26 cellular contexts compared by ENCODE assay signal in the genomic region with DNA sequence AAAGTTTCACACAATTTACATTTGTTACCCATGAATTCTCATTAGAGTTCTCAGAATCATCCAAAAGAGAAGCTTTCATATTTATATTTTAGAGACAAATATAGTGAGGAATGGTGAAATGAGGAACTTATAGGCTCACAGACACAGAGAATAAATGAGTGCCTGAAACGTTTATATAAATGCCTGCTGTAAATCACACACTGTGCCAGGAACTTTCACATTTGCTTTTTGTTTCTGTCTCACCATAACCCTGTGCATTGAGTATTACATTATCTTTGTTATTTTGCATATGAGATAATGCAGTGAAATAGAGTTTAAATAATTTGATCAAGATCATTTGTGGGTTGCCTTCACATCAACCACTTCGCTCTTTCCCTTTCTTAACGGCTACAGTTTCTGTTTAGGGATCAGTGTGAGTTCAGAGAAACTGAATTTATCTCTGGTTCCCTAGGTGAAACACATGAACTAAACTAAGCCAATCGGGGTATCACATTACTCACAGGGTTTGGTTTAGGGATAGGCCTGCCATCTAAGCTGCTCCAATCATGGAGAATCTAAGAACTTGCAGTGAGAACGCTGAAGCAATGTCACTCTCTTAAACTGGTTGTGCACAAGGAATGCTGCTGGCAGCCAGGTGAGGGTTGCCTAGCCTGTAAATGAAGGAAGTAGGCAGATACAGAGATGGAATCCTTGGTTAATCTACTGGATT.
DNase-seq lines count a peak whose midpoint lies in the region; ATAC-seq and TF ChIP-seq lines count a peak whose summit lies in the region.
"Had no signal": no experiment of that assay in that cellular context is flagged by ENCODE, and none has a peak within 500 bp of the region (broad histone marks: within the 10 kb centered on the region; RNA-seq: fewer than 3 reads in every experiment).

No MANE protein-coding gene starts in this region.

- DNase-seq in mammary epithelial cell = peak; percentile 0
- no peak for DNase-seq in breast epithelium (ENCODE audit: low spot score in 2 of 2)
- peak; percentile 20 for DNase-seq in epithelial cell of prostate (ENCODE audit: low read depth, low spot score)
- no peak for DNase-seq in neural progenitor cell (ENCODE audit: low spot score)
- DNase-seq in heart left ventricle = no peak
- no peak for DNase-seq in nephron progenitor cell
- no peak for DNase-seq in MV-4-11 (lab: John Stamatoyannopoulos, UW)
- DNase-seq in cerebellar nuclear complex (lab: John Stamatoyannopoulos, UW) = no peak
- DNase-seq: activated CD4-positive, alpha-beta T cell treated with anti-CD3 and anti-CD28 coated beads, Interleukin-2, amount 50 U/mL, for 1 hour; activated CD4-positive, CD25-positive, alpha-beta regulatory T cell; activated T-cell treated with anti-CD3 and anti-CD28 coated beads, Interleukin-2, amount 50 U/mL, for 48 hours; cortex of kidney; DND-41; GF-D8; GOT3; left cardiac atrium; NCI-H1092; NCI-H1694; NCI-H774; sigmoid colon; stimulated activated CD4-positive, alpha-beta T cell treated with anti-CD3 and anti-CD28 coated beads, Interleukin-4, amount 100 ng/mL, for 1 hour; transverse colon had no signal

- ATAC-seq in heart left ventricle = no peak
- ATAC-seq: left cardiac atrium had no signal

- WGBS in mammary epithelial cell (ENCODE audit: low coverage, missing lambda C conversion rate) = 53% methylated on average over 5 of the region's 5 CpGs
- WGBS in heart left ventricle, 4 donors = 55 to 59% (median 58%) methylated on average over 5 of the region's 5 CpGs

- H3K9ac ChIP-seq in mammary epithelial cell (ENCODE audit: insufficient read depth, low read length) = no peak overlapping the region
- H3K9ac ChIP-seq in neural progenitor cell = no peak overlapping the region

- H3K4me3 ChIP-seq in mammary epithelial cell (replicated peaks in 1 of 3; ENCODE audit: insufficient read depth in 1 of 3, low read depth in 2 of 3, low read length in 3 of 3) (no peak overlapping the region), breast epithelium (no peak overlapping the region), neural progenitor cell (no peak overlapping the region), heart left ventricle (no peak overlapping the region)
- H3K4me3 ChIP-seq: ascending aorta, cardiac muscle cell, sigmoid colon, transverse colon had no signal

- H3K9me3 Mint-ChIP-seq in neural progenitor cell = no peaks in the 10 kb centered on the region
- no peaks in the 10 kb centered on the region for H3K9me3 Mint-ChIP-seq in nephron progenitor cell

- H2AFZ ChIP-seq in mammary epithelial cell (ENCODE audit: low read depth, low read length) (peak overlapping the region; percentile 63), neural progenitor cell (replicated peaks) (peak overlapping the region; percentile 46)

- H3K4me1 Mint-ChIP-seq in neural progenitor cell = peaks cover 5% of the 10 kb centered on the region
- peaks cover 7% of the 10 kb centered on the region for H3K4me1 Mint-ChIP-seq in nephron progenitor cell
- H3K4me1 Mint-ChIP-seq: CD14-positive monocyte had no signal

- no peaks in the 10 kb centered on the region for H3K27me3 Mint-ChIP-seq in neural progenitor cell (ENCODE audit: insufficient read depth, low read depth)
- H3K27me3 Mint-ChIP-seq in nephron progenitor cell (ENCODE audit: low read depth, poor library complexity) = peaks cover 6% of the 10 kb centered on the region

- TF ChIP-seq POLR2A in breast epithelium (IDR thresholded peaks at IDR 0.05) (no peak), heart left ventricle (IDR thresholded peaks at IDR 0.05) (no peak)

- in situ Hi-C loops in mammary epithelial cell (cut with MboI; ENCODE audit: low sequenced_read_pairs in 2 of 2) = no loop called here

- dilution Hi-C loops in mammary epithelial cell (cut with HindIII; ENCODE audit: low sequenced_read_pairs) = no loop called here

- H3K4me3 Mint-ChIP-seq in neural progenitor cell (no peak overlapping the region), nephron progenitor cell (no peak overlapping the region)
- H3K4me3 Mint-ChIP-seq: CD14-positive monocyte had no signal

- H3K4me1 ChIP-seq in mammary epithelial cell (ENCODE audit: insufficient read depth, low read length) = no peaks in the 10 kb centered on the region
- H3K4me1 ChIP-seq in breast epithelium = no peaks in the 10 kb centered on the region
- peaks cover 9% of the 10 kb centered on the region for H3K4me1 ChIP-seq in neural progenitor cell
- H3K4me1 ChIP-seq in heart left ventricle = no peaks in the 10 kb centered on the region
- H3K4me1 ChIP-seq: ascending aorta, sigmoid colon had no signal

- no peaks in the 10 kb centered on the region for H3K79me2 ChIP-seq in mammary epithelial cell (ENCODE audit: insufficient read depth, low read length)
- H3K79me2 ChIP-seq in neural progenitor cell (ENCODE audit: low read depth) = no peaks in the 10 kb centered on the region

- H3K27ac Mint-ChIP-seq in neural progenitor cell (no peak overlapping the region), nephron progenitor cell (no peak overlapping the region)
- H3K27ac Mint-ChIP-seq: CD14-positive monocyte, progenitor cell of endocrine pancreas had no signal

- H3K9me3 ChIP-seq in mammary epithelial cell (replicated peaks; ENCODE audit: insufficient read depth, low read length) = no peaks in the 10 kb centered on the region
- no peaks in the 10 kb centered on the region for H3K9me3 ChIP-seq in breast epithelium
- no peaks in the 10 kb centered on the region for H3K9me3 ChIP-seq in neural progenitor cell (ENCODE audit: low read depth)
- no peaks in the 10 kb centered on the region for H3K9me3 ChIP-seq in heart left ventricle
- H3K9me3 ChIP-seq: ascending aorta, sigmoid colon, transverse colon had no signal

- CTCF ChIA-PET in mammary epithelial cell (lab: Charles Lee; ENCODE audit: low non-redundant PET) = no interaction called here

- no peaks in the 10 kb centered on the region for H3K36me3 ChIP-seq in mammary epithelial cell (ENCODE audit: insufficient read depth, low read length)
- no peaks in the 10 kb centered on the region for H3K36me3 ChIP-seq in breast epithelium
- no peaks in the 10 kb centered on the region for H3K36me3 ChIP-seq in neural progenitor cell
- no peaks in the 10 kb centered on the region for H3K36me3 ChIP-seq in heart left ventricle
- H3K36me3 ChIP-seq: ascending aorta, cardiac muscle cell, sigmoid colon, transverse colon had no signal

- H4K20me1 ChIP-seq in mammary epithelial cell (ENCODE audit: insufficient read depth, low read length) (no peaks in the 10 kb centered on the region), neural progenitor cell (ENCODE audit: low read depth) (no peaks in the 10 kb centered on the region)

- intact Hi-C loops in mammary epithelial cell (cut with micrococcal nuclease) = no loop called here
- intact Hi-C loops in breast epithelium (cut with DNase I; ENCODE audit: low total_unique reads) = no loop called here
- intact Hi-C loops in heart left ventricle (cut with DNase I) = no loop called here

- H3K27ac ChIP-seq in mammary epithelial cell (ENCODE audit: insufficient read depth, low read depth, low read length) (no peak overlapping the region), breast epithelium (no peak overlapping the region), epithelial cell of prostate (no peak overlapping the region), neural progenitor cell (no peak overlapping the region), heart left ventricle (no peak overlapping the region)
- H3K27ac ChIP-seq: ascending aorta, cardiac muscle cell, sigmoid colon, transverse colon had no signal

- no peaks in the 10 kb centered on the region for H3K36me3 Mint-ChIP-seq in neural progenitor cell
- H3K36me3 Mint-ChIP-seq in nephron progenitor cell (ENCODE audit: low read depth) = no peaks in the 10 kb centered on the region
- H3K36me3 Mint-ChIP-seq: CD14-positive monocyte had no signal

- H3F3A ChIP-seq in neural progenitor cell (ENCODE audit: low read depth) = no peaks in the 10 kb centered on the region

- BruUV-seq in mammary epithelial cell (replicated peaks; lab: Mats Ljungman, UMichigan) = no TSS peak

- TF ChIP-seq CTCF in mammary epithelial cell (conservative IDR thresholded peaks at IDR 0.05 in 1 of 2, IDR thresholded peaks at IDR 0.05 in 1 of 2; ENCODE audit: extremely low read depth in 1 of 2, insufficient read depth in 1 of 2, low read depth in 1 of 2, low read length in 2 of 2) (no peak), breast epithelium (IDR thresholded peaks at IDR 0.05) (no peak), neural progenitor cell (IDR thresholded peaks at IDR 0.05) (no peak), heart left ventricle (IDR thresholded peaks at IDR 0.05) (no peak), nephron progenitor cell (IDR thresholded peaks at IDR 0.05) (no peak)

- no peak overlapping the region for H3K4me2 ChIP-seq in mammary epithelial cell (ENCODE audit: insufficient read depth, low read depth, low read length)
- no peak overlapping the region for H3K4me2 ChIP-seq in neural progenitor cell

- H3K27me3 ChIP-seq in mammary epithelial cell (ENCODE audit: insufficient read depth, low read length) (no peaks in the 10 kb centered on the region), breast epithelium (no peaks in the 10 kb centered on the region), neural progenitor cell (no peaks in the 10 kb centered on the region), heart left ventricle (peaks cover 0 to 4% (median 0%) of the 10 kb centered on the region in 9 donors)
- H3K27me3 ChIP-seq: ascending aorta, cardiac muscle cell, sigmoid colon, transverse colon had no signal

Comparison
In these comparisons a context has a peak if more than half of its experiments do, and no peak if none do; other contexts are left out.
1. DNase-seq: peak in mammary epithelial cell (single experiment) and epithelial cell of prostate (single experiment); none in breast epithelium (0 of 2), neural progenitor cell (single experiment), heart left ventricle (0 of 5), nephron progenitor cell (single experiment), MV-4-11 (single experiment) and cerebellar nuclear complex (0 of 2).